1 cellular context compared by ENCODE assay signal in genomic region chr7:42292991-42293521, GRCh38.
TF ChIP-seq lines count a peak whose summit lies in the region.

No MANE protein-coding gene starts in this region.

TF ChIP-seq in H1, 55 proteins besides CTCF, POLR2A, EP300 and RAD21:
- no peak for TF ChIP-seq HDAC6 (IDR thresholded peaks at IDR 0.05; ENCODE audit: low read depth, low read length)
- no peak for TF ChIP-seq SRF (IDR thresholded peaks at IDR 0.05; ENCODE audit: low read depth, low read length)
- TF ChIP-seq JUND (IDR thresholded peaks at IDR 0.05; ENCODE audit: low read length), result no peak
- no peak for TF ChIP-seq CHD7 (IDR thresholded peaks at IDR 0.05; ENCODE audit: insufficient replicate concordance, low read length)
